ENCODE assay signal across 25 cellular contexts in genomic region chr6:169623343-169623742, GRCh38.
"Had no signal": no experiment of that assay in that cellular context is flagged by ENCODE, and none has a peak within 500 bp of the region (broad histone marks: within the 10 kb centered on the region; RNA-seq: fewer than 3 reads in every experiment).

No MANE protein-coding gene starts in this region.

- H3K4me1 ChIP-seq: gastroesophageal sphincter, parathyroid adenoma, right atrium auricular region, stomach had no signal

- H3K27me3 Mint-ChIP-seq: activated naive CD8-positive, alpha-beta T cell; naive B cell; stimulated activated naive B cell treated with anti-CD40 and anti-IgM and Interleukin-4, amounts not matched to agents 10 μg/mL and 1 μg/mL and 100 μg/mL, for 72 hours had no signal

- H3K4me3 ChIP-seq: gastroesophageal sphincter, hepatocyte, right atrium auricular region, stomach, tibial artery had no signal

- H3K4me3 Mint-ChIP-seq: activated naive CD8-positive, alpha-beta T cell; neural crest cell; stimulated activated naive B cell treated with anti-CD40 and anti-IgM and Interleukin-4, amounts not matched to agents 10 μg/mL and 1 μg/mL and 100 μg/mL, for 72 hours; T-helper 2 cell treated with Interferon-gamma antibody and Interleukin-4, amounts not matched to agents 5 μg/mL and 100 μg/mL, for 36 hours had no signal

- H3K36me3 ChIP-seq: right atrium auricular region had no signal

- H3K27ac Mint-ChIP-seq: activated naive CD8-positive, alpha-beta T cell; activated T-helper 2 cell treated with anti-CD3 and anti-CD28 coated beads, Interferon-gamma antibody, Interleukin-2, Interleukin-4, amounts not matched to agents 10 μg/mL and 5 μg/mL and 100 μg/mL, durations not matched to agents 14 hours and 24 hours and 36 hours; T-helper 2 cell treated with Interferon-gamma antibody and Interleukin-4, amounts not matched to agents 5 μg/mL and 100 μg/mL, for 36 hours had no signal

- H3K9me3 ChIP-seq: gastroesophageal sphincter, right atrium auricular region, stomach, tibial artery had no signal

- H2AFZ ChIP-seq: hepatocyte, parathyroid adenoma had no signal

- H3K4me2 ChIP-seq: hepatocyte had no signal

- H3K27ac ChIP-seq: gastroesophageal sphincter, hepatocyte, parathyroid adenoma, right atrium auricular region, stomach, tibial artery had no signal

- H3K27me3 ChIP-seq: gastroesophageal sphincter, hepatocyte, right atrium auricular region, stomach, tibial artery had no signal

- H3K79me2 ChIP-seq: hepatocyte, parathyroid adenoma had no signal

- H3K9me3 Mint-ChIP-seq: activated T-helper 2 cell treated with anti-CD3 and anti-CD28 coated beads, Interferon-gamma antibody, Interleukin-2, Interleukin-4, amounts not matched to agents 10 μg/mL and 5 μg/mL and 100 μg/mL, durations not matched to agents 14 hours and 24 hours and 36 hours; T-helper 2 cell treated with Interferon-gamma antibody and Interleukin-4, amounts not matched to agents 5 μg/mL and 100 μg/mL, for 36 hours had no signal

- H3K9ac ChIP-seq: parathyroid adenoma had no signal

- DNase-seq: activated CD4-positive, alpha-beta T cell treated with anti-CD3 and anti-CD28 coated beads for 48 hours; activated CD4-positive, alpha-beta T cell treated with anti-CD3 and anti-CD28 coated beads, Interleukin-2, amount 50 U/mL, for 48 hours; activated CD4-positive, CD25-positive, alpha-beta regulatory T cell; activated CD8-positive, alpha-beta memory T cell treated with anti-CD3 and anti-CD28 coated beads, Interleukin-2, amount 50 U/mL, for 48 hours; activated T-cell treated with anti-CD3 and anti-CD28 coated beads, Interleukin-2, amount 50 U/mL, for 48 hours; anterior cingulate cortex; effector CD8-positive, alpha-beta T cell; left cardiac atrium; left ventricle myocardium superior; naive B cell; occipital lobe; stimulated activated CD4-positive, alpha-beta T cell treated with anti-CD3 and anti-CD28 coated beads, Interleukin-15, amount 100 ng/mL, for 24 hours; stimulated activated CD4-positive, alpha-beta T cell treated with anti-CD3 and anti-CD28 coated beads, Interleukin-2, amount 100 ng/mL, for 24 hours; stimulated activated naive B cell treated with anti-CD40 and anti-IgM and Interleukin-4, amounts not matched to agents 10 μg/mL and 1 μg/mL and 100 μg/mL, for 72 hours; stomach; T-helper 1 cell; tibial artery had no signal
